Comparison of ENCODE assay signal across 21 cellular contexts in the genomic region with DNA sequence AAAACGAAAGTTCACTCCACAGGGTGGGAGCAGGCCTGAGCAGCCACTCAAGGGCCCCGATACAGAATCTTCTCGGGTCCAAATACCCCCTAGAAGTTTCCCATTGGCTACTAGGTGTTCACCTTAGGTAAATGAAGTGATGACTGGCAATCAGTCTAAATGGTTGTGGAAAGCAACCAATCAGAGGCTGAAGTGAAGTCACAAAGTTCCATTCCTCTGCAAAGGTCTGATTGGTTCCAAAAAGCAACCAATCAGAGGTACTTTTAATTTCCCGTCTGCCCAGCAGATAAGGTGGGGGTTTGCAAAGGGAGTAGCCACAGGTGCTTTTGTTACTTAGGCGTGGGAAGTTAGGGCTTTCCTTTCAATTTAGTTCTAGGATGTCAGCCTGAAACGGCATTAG. TPM values are rescaled to one million over a fixed set of nuclear protein-coding genes. Genes with fewer than 3 reads are reported as not detected.
DNase-seq lines count a peak whose midpoint lies in the region; ATAC-seq and TF ChIP-seq lines count a peak whose summit lies in the region.
"Had no signal": no experiment of that assay in that cellular context is flagged by ENCODE, and none has a peak within 500 bp of the region (broad histone marks: within the 10 kb centered on the region; RNA-seq: fewer than 3 reads in every experiment).

No MANE protein-coding gene starts in this region.

- peaks cover 2% of the 10 kb centered on the region for H3K4me1 Mint-ChIP-seq in activated CD4-positive, alpha-beta T cell treated with anti-CD3 and anti-CD28 coated beads, Interleukin-2, amount 10 ng/mL, durations not matched to agents 24 days and 14 days

- no peaks in the 10 kb centered on the region for H3K9me3 Mint-ChIP-seq in activated CD4-positive, alpha-beta T cell treated with anti-CD3 and anti-CD28 coated beads, Interleukin-2, amount 10 ng/mL, durations not matched to agents 24 days and 14 days

- peaks cover 49% of the 10 kb centered on the region for H3K27me3 Mint-ChIP-seq in activated CD4-positive, alpha-beta T cell treated with anti-CD3 and anti-CD28 coated beads, Interleukin-2, amount 10 ng/mL, durations not matched to agents 24 days and 14 days

- H2AFZ ChIP-seq in OCI-LY7 (ENCODE audit: low read length), result peak overlapping the region; percentile 21; the same call in 1 of the 2 replicates

- H3K36me3 Mint-ChIP-seq in activated CD4-positive, alpha-beta T cell treated with anti-CD3 and anti-CD28 coated beads, Interleukin-2, amount 10 ng/mL, durations not matched to agents 24 days and 14 days (ENCODE audit: low read depth), result no peaks in the 10 kb centered on the region
- H3K36me3 Mint-ChIP-seq: CD4-positive, alpha-beta memory T cell; IgD-negative memory B cell had no signal

- ATAC-seq in GM19035 (IDR thresholded peaks at IDR 0.05; ENCODE audit: unreplicated experiment) (no peak), heart left ventricle (no peak)

- no peaks in the 10 kb centered on the region for H3K36me3 ChIP-seq in H7 (replicated peaks; ENCODE audit: control insufficient read depth, insufficient read depth, low read length)
- no peaks in the 10 kb centered on the region for H3K36me3 ChIP-seq in OCI-LY7 (ENCODE audit: insufficient read depth, low read length)
- H3K36me3 ChIP-seq in iPS-15b (ENCODE audit: control insufficient read depth, insufficient read depth, low read length), result no peaks in the 10 kb centered on the region
- no peaks in the 10 kb centered on the region for H3K36me3 ChIP-seq in heart left ventricle

- no peak overlapping the region for H3K4me3 Mint-ChIP-seq in activated CD4-positive, alpha-beta T cell treated with anti-CD3 and anti-CD28 coated beads, Interleukin-2, amount 10 ng/mL, durations not matched to agents 24 days and 14 days

- no peak for TF ChIP-seq CTCF in OCI-LY7 (conservative IDR thresholded peaks at IDR 0.05; ENCODE audit: low read length)
- no peak for TF ChIP-seq CTCF in heart left ventricle (IDR thresholded peaks at IDR 0.05)

- TF ChIP-seq POLR2A in heart left ventricle (IDR thresholded peaks at IDR 0.05), result no peak

- WGBS in heart left ventricle, 4 donors, result 37 to 60% (median 51%) methylated on average over 6 of the region's 6 CpGs

- POLR2A ChIA-PET in OCI-LY7 (lab: Charles Lee), result no interaction called here

- H3K9me2 ChIP-seq in OCI-LY7 (ENCODE audit: insufficient read depth, low read length), result no peaks in the 10 kb centered on the region

- H3K79me2 ChIP-seq in OCI-LY7 (ENCODE audit: insufficient read depth, low read depth, low read length), result no peaks in the 10 kb centered on the region

- H3K4me2 ChIP-seq in OCI-LY7 (ENCODE audit: low read length), result no peak overlapping the region

- H4K20me1 ChIP-seq in OCI-LY7 (ENCODE audit: insufficient read depth, low read length), result no peaks in the 10 kb centered on the region

- no peak overlapping the region for H3K27ac Mint-ChIP-seq in activated CD4-positive, alpha-beta T cell treated with anti-CD3 and anti-CD28 coated beads, Interleukin-2, amount 10 ng/mL, durations not matched to agents 24 days and 14 days
- H3K27ac Mint-ChIP-seq: CD4-positive, alpha-beta memory T cell had no signal

- H3K9ac ChIP-seq in iPS-15b (ENCODE audit: low read depth, low read length), result no peak overlapping the region

- H3K27ac ChIP-seq in OCI-LY7 (ENCODE audit: low read depth, low read length, poor library complexity, severe bottlenecking) (no peak overlapping the region), heart left ventricle (no peak overlapping the region)
- H3K27ac ChIP-seq: RWPE1 had no signal

- no TSS peak for BruUV-seq in OCI-LY7 (replicated peaks; lab: Mats Ljungman, UMichigan)

- H3K9me3 ChIP-seq in OCI-LY7 (ENCODE audit: low read length) (no peaks in the 10 kb centered on the region), iPS-15b (ENCODE audit: control insufficient read depth, insufficient read depth, low read length) (no peaks in the 10 kb centered on the region), heart left ventricle (no peaks in the 10 kb centered on the region)

- H3K4me3 ChIP-seq in H7 (ENCODE audit: insufficient read depth, low read depth, low read length) (peak overlapping the region; percentile 13; the same call in 1 of the 2 replicates), OCI-LY7 (ENCODE audit: low read depth, low read length, poor library complexity, severe bottlenecking) (no peak overlapping the region), iPS-15b (ENCODE audit: low read depth, low read length) (peak overlapping the region; percentile 40), heart left ventricle (no peak overlapping the region)

- H3K27me3 ChIP-seq in H7 (ENCODE audit: control insufficient read depth, insufficient read depth, low read length) (peaks cover 66% of the 10 kb centered on the region), iPS-15b (ENCODE audit: control insufficient read depth, insufficient read depth, low read length) (peaks cover 75% of the 10 kb centered on the region), heart left ventricle (peaks cover 7 to 78% (median 27%) of the 10 kb centered on the region in 9 donors)

- peak; percentile 30 for DNase-seq in H7
- DNase-seq in OCI-LY7 (ENCODE audit: low spot score), result no peak
- DNase-seq in anterior cingulate cortex (lab: John Stamatoyannopoulos, UW), result no peak
- no peak for DNase-seq in heart left ventricle
- no peak for DNase-seq in activated CD4-positive, alpha-beta T cell treated with anti-CD3 and anti-CD28 coated beads, Interleukin-2, amount 10 ng/mL, durations not matched to agents 24 days and 14 days
- DNase-seq: C1 segment of cervical spinal cord; CD4-positive, alpha-beta memory T cell; COR-L47; DMS53; Karpas-422; NCI-H1092; NCI-H1417 treated with DMSO at 0.1 percent for 48 hours; NCI-H1694 treated with DMSO at 0.1 percent for 48 hours; NCI-H2081; NCI-H2227 treated with DMSO at 0.1 percent for 48 hours; NCI-H526 treated with DMSO at 0.1 percent for 48 hours; SHP77 had no signal

- CTCF ChIA-PET in OCI-LY7 (lab: Charles Lee; ENCODE audit: unreplicated experiment), result no interaction called here

- H3K4me1 ChIP-seq in OCI-LY7 (ENCODE audit: insufficient read depth, low read length, poor library complexity, severe bottlenecking) (peaks cover 16% of the 10 kb centered on the region), iPS-15b (ENCODE audit: control insufficient read depth, insufficient read depth, low read length) (no peaks in the 10 kb centered on the region), heart left ventricle (peaks cover 0 to 8% (median 0%) of the 10 kb centered on the region in 12 donors)

- intact Hi-C loops in OCI-LY7 (cut with micrococcal nuclease; ENCODE audit: unreplicated experiment) (no loop called here), heart left ventricle (cut with DNase I) (no loop called here)
- intact Hi-C loops in activated CD4-positive, alpha-beta T cell treated with anti-CD3 and anti-CD28 coated beads, Interleukin-2, amount 10 ng/mL, durations not matched to agents 24 days and 14 days (cut with micrococcal nuclease), result no loop called here

RNA-seq across cellular contexts. Expression of a gene that starts 58.2 kb away (rescaled TPM):
- 4.8 and 5.5 TPM in 2 replicates for total RNA-seq in H7 (2014; rRNA removed; shearing (Covaris generic))
- 5.2 and 6.9 TPM in 2 replicates for total RNA-seq in OCI-LY7 (2014; rRNA removed; shearing (Covaris generic))
- total RNA-seq in OCI-LY7 (2022) (11.9 and 14.8 TPM in 2 replicates), heart left ventricle (1 to 10 TPM; 2.9 to 7.8 (median 5.9) TPM)
- 1 to 10 TPM; 4.2 to 7.0 TPM for polyA plus RNA-seq in heart left ventricle
- total RNA-seq in activated CD4-positive, alpha-beta T cell treated with anti-CD3 and anti-CD28 coated beads, Interleukin-2, amount 10 ng/mL, durations not matched to agents 24 days and 14 days, result 8.9 and 10.2 TPM in 2 replicates

Comparison
In these comparisons a context has a peak if more than half of its experiments do, and no peak if none do; other contexts are left out.
1. H3K4me3 ChIP-seq: peak in H7 (single experiment) and iPS-15b (single experiment); none in OCI-LY7 (single experiment) and heart left ventricle (0 of 12).